Comparison of ENCODE assay signal across 1 cellular context in genomic region chr15:82535566-82536408, GRCh38.
A peak's percentile ranks its signal among the peaks of the same experiment; 100 is the strongest.
TF ChIP-seq lines count a peak whose summit lies in the region.

No MANE protein-coding gene starts in this region.

TF ChIP-seq in K562, 482 proteins besides CTCF, POLR2A, EP300 and RAD21 (continued from another document and continues in another):
- TF ChIP-seq, protein P1, sequence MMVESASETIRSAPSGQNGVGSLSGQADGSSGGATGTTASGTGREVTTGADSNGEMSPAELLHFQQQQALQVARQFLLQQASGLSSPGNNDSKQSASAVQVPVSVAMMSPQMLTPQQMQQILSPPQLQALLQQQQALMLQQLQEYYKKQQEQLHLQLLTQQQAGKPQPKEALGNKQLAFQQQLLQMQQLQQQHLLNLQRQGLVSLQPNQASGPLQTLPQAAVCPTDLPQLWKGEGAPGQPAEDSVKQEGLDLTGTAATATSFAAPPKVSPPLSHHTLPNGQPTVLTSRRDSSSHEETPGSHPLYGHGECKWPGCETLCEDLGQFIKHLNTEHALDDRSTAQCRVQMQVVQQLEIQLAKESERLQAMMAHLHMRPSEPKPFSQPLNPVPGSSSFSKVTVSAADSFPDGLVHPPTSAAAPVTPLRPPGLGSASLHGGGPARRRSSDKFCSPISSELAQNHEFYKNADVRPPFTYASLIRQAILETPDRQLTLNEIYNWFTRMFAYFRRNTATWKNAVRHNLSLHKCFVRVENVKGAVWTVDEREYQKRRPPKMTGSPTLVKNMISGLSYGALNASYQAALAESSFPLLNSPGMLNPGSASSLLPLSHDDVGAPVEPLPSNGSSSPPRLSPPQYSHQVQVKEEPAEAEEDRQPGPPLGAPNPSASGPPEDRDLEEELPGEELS (CRISPR knock-in tag; IDR thresholded peaks at IDR 0.05; ENCODE audit: borderline replicate concordance): no peak
- peak; percentile 84 for TF ChIP-seq POLR2B (IDR thresholded peaks at IDR 0.05; ENCODE audit: low read depth, partially characterized antibody)
- TF ChIP-seq, protein P2, sequence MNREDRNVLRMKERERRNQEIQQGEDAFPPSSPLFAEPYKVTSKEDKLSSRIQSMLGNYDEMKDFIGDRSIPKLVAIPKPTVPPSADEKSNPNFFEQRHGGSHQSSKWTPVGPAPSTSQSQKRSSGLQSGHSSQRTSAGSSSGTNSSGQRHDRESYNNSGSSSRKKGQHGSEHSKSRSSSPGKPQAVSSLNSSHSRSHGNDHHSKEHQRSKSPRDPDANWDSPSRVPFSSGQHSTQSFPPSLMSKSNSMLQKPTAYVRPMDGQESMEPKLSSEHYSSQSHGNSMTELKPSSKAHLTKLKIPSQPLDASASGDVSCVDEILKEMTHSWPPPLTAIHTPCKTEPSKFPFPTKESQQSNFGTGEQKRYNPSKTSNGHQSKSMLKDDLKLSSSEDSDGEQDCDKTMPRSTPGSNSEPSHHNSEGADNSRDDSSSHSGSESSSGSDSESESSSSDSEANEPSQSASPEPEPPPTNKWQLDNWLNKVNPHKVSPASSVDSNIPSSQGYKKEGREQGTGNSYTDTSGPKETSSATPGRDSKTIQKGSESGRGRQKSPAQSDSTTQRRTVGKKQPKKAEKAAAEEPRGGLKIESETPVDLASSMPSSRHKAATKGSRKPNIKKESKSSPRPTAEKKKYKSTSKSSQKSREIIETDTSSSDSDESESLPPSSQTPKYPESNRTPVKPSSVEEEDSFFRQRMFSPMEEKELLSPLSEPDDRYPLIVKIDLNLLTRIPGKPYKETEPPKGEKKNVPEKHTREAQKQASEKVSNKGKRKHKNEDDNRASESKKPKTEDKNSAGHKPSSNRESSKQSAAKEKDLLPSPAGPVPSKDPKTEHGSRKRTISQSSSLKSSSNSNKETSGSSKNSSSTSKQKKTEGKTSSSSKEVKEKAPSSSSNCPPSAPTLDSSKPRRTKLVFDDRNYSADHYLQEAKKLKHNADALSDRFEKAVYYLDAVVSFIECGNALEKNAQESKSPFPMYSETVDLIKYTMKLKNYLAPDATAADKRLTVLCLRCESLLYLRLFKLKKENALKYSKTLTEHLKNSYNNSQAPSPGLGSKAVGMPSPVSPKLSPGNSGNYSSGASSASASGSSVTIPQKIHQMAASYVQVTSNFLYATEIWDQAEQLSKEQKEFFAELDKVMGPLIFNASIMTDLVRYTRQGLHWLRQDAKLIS (CRISPR knock-in tag; IDR thresholded peaks at IDR 0.05): peak; percentile 70; the same call in 1 of the 2 replicates
- peak; percentile 86 for TF ChIP-seq EWSR1 (IDR thresholded peaks at IDR 0.05; ENCODE audit: borderline replicate concordance, low read depth, partially characterized antibody)
- TF ChIP-seq GATAD2B (IDR thresholded peaks at IDR 0.05; ENCODE audit: borderline replicate concordance): no peak
- TF ChIP-seq, protein P3, sequence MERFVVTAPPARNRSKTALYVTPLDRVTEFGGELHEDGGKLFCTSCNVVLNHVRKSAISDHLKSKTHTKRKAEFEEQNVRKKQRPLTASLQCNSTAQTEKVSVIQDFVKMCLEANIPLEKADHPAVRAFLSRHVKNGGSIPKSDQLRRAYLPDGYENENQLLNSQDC (CRISPR knock-in tag; IDR thresholded peaks at IDR 0.05): no peak
- no peak for TF ChIP-seq XRCC3 (IDR thresholded peaks at IDR 0.05)
- no peak for TF ChIP-seq PPARD (CRISPR knock-in tag; IDR thresholded peaks at IDR 0.05)
- peak; percentile 78 for TF ChIP-seq ERF (CRISPR knock-in tag; IDR thresholded peaks at IDR 0.05)
- no peak for TF ChIP-seq BRCA1 (IDR thresholded peaks at IDR 0.05)
- TF ChIP-seq BRCA1 (CRISPR knock-in tag; IDR thresholded peaks at IDR 0.05): no peak
- TF ChIP-seq MAZ (CRISPR knock-in tag; conservative IDR thresholded peaks at IDR 0.05 in 1 of 2, IDR thresholded peaks at IDR 0.05 in 1 of 2): peak in 1 of 2 experiments; percentile 56; a peak in 2 of 4 replicates
- no peak for TF ChIP-seq BHLHE40 (IDR thresholded peaks at IDR 0.05; ENCODE audit: low read length)
- no peak for TF ChIP-seq CTCFL (IDR thresholded peaks at IDR 0.05; ENCODE audit: borderline replicate concordance, insufficient read depth, low read depth, low read length, poor library complexity, severe bottlenecking)
- TF ChIP-seq TCFL5 (CRISPR knock-in tag; conservative IDR thresholded peaks at IDR 0.05): no peak
- no peak for TF ChIP-seq ZNF134 (CRISPR knock-in tag; conservative IDR thresholded peaks at IDR 0.05)
- TF ChIP-seq, protein P4, sequence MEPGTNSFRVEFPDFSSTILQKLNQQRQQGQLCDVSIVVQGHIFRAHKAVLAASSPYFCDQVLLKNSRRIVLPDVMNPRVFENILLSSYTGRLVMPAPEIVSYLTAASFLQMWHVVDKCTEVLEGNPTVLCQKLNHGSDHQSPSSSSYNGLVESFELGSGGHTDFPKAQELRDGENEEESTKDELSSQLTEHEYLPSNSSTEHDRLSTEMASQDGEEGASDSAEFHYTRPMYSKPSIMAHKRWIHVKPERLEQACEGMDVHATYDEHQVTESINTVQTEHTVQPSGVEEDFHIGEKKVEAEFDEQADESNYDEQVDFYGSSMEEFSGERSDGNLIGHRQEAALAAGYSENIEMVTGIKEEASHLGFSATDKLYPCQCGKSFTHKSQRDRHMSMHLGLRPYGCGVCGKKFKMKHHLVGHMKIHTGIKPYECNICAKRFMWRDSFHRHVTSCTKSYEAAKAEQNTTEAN (CRISPR knock-in tag; IDR thresholded peaks at IDR 0.05): no peak
- no peak for TF ChIP-seq PCBP2 (IDR thresholded peaks at IDR 0.05; ENCODE audit: low read depth, low read length, poor library complexity, severe bottlenecking)
- no peak for TF ChIP-seq ZNF143 (CRISPR knock-in tag; IDR thresholded peaks at IDR 0.05)
- no peak for TF ChIP-seq SMARCB1 (IDR thresholded peaks at IDR 0.05; ENCODE audit: insufficient read length, low read depth)
- no peak for TF ChIP-seq SRSF1 (IDR thresholded peaks at IDR 0.05; ENCODE audit: low read depth, low read length)
- TF ChIP-seq PHTF2 (CRISPR knock-in tag; IDR thresholded peaks at IDR 0.05): no peak
- TF ChIP-seq PRDM10 (IDR thresholded peaks at IDR 0.05; ENCODE audit: partially characterized antibody): no peak
- no peak for TF ChIP-seq HDAC6 (IDR thresholded peaks at IDR 0.05; ENCODE audit: low read depth, low read length)
- no peak for TF ChIP-seq TRIM28 (IDR thresholded peaks at IDR 0.05)
- TF ChIP-seq TSHZ1 (CRISPR knock-in tag; IDR thresholded peaks at IDR 0.05): no peak
- TF ChIP-seq, protein P5, sequence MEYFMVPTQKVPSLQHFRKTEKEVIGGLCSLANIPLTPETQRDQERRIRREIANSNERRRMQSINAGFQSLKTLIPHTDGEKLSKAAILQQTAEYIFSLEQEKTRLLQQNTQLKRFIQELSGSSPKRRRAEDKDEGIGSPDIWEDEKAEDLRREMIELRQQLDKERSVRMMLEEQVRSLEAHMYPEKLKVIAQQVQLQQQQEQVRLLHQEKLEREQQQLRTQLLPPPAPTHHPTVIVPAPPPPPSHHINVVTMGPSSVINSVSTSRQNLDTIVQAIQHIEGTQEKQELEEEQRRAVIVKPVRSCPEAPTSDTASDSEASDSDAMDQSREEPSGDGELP (CRISPR knock-in tag; IDR thresholded peaks at IDR 0.05; ENCODE audit: borderline replicate concordance): peak; percentile 40; the same call in 1 of the 2 replicates
- TF ChIP-seq STAG1 (CRISPR knock-in tag; IDR thresholded peaks at IDR 0.05; ENCODE audit: borderline replicate concordance): no peak
- no peak for TF ChIP-seq JUND (IDR thresholded peaks at IDR 0.05; ENCODE audit: borderline replicate concordance, low read depth, low read length)
- no peak for TF ChIP-seq JUND (tag; IDR thresholded peaks at IDR 0.05; ENCODE audit: borderline replicate concordance, low read depth, low read length)
- TF ChIP-seq, protein P6, sequence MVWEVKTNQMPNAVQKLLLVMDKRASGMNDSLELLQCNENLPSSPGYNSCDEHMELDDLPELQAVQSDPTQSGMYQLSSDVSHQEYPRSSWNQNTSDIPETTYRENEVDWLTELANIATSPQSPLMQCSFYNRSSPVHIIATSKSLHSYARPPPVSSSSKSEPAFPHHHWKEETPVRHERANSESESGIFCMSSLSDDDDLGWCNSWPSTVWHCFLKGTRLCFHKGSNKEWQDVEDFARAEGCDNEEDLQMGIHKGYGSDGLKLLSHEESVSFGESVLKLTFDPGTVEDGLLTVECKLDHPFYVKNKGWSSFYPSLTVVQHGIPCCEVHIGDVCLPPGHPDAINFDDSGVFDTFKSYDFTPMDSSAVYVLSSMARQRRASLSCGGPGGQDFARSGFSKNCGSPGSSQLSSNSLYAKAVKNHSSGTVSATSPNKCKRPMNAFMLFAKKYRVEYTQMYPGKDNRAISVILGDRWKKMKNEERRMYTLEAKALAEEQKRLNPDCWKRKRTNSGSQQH (CRISPR knock-in tag; IDR thresholded peaks at IDR 0.05): 0 out of 2 replicates have a peak, but pooled peaks have one; percentile 21
- TF ChIP-seq FOXA1 (IDR thresholded peaks at IDR 0.05; ENCODE audit: borderline replicate concordance): no peak
- TF ChIP-seq ZNF253 (CRISPR knock-in tag; conservative IDR thresholded peaks at IDR 0.05): no peak; the same call in none of the 2 replicates
- TF ChIP-seq NONO (IDR thresholded peaks at IDR 0.05; ENCODE audit: low read depth in 2 of 2, low read length in 1 of 2): no peak
- peak; percentile 58; the same call in 1 of the 2 replicates for TF ChIP-seq ZBTB26 (CRISPR knock-in tag; IDR thresholded peaks at IDR 0.05)
- TF ChIP-seq, protein P7, sequence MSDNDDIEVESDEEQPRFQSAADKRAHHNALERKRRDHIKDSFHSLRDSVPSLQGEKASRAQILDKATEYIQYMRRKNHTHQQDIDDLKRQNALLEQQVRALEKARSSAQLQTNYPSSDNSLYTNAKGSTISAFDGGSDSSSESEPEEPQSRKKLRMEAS (CRISPR knock-in tag; IDR thresholded peaks at IDR 0.05): 0 out of 2 replicates have a peak, but pooled peaks have one; percentile 23
- peak in 1 of 2 experiments; percentile 73; a peak in 1 of 4 replicates for TF ChIP-seq TEAD1 (CRISPR knock-in tag; IDR thresholded peaks at IDR 0.05)
- no peak for TF ChIP-seq ZNF445 (CRISPR knock-in tag; IDR thresholded peaks at IDR 0.05; ENCODE audit: low read depth)
- peak; percentile 96 for TF ChIP-seq POLR2AphosphoS2 (IDR thresholded peaks at IDR 0.05; ENCODE audit: low read length)
